In the genomic region with DNA sequence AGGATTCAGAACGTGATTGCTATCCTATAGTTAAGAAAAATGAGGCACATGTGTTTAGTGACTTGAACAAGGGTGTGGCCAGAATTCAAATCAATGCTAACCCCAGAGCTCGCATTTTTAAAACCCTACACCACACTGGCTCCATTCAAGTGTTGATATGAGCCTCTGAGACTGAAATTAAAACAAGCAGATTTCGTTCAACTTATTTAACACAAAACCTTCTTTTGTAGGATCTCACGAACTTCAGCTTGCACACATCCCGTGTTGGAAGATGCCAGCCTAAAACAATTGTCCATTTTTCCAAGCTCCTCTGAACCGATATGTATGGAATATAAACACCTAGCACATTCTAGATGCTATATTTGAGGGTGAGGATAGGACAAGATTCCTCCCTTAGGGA, we compare ENCODE assay signal across 24 cellular contexts.
"Had no signal": no experiment of that assay in that cellular context is flagged by ENCODE, and none has a peak within 500 bp of the region (broad histone marks: within the 10 kb centered on the region; RNA-seq: fewer than 3 reads in every experiment).

No MANE protein-coding gene starts in this region.

- H3K9me3 Mint-ChIP-seq: endodermal cell had no signal

- H3K4me3 Mint-ChIP-seq: dendritic cell treated with granulocyte-macrophage colony-stimulating factor and Interleukin-4, amounts not matched to agents 40 ng/mL and 50 ng/mL, for 4 days; effector memory CD8-positive, alpha-beta T cell; endodermal cell had no signal

- H3K27me3 ChIP-seq: colonic mucosa, foreskin keratinocyte, heart left ventricle, heart right ventricle had no signal

- H3K36me3 ChIP-seq: colonic mucosa, esophagus squamous epithelium, gastrocnemius medialis, gastroesophageal sphincter, heart left ventricle, heart right ventricle had no signal

- ATAC-seq: effector memory CD8-positive, alpha-beta T cell; esophagus mucosa; foreskin keratinocyte; gastrocnemius medialis; gastroesophageal sphincter; heart left ventricle; heart right ventricle had no signal

- H3K4me3 ChIP-seq: colonic mucosa, coronary artery, dorsolateral prefrontal cortex, esophagus squamous epithelium, gastrocnemius medialis, gastroesophageal sphincter, heart left ventricle, heart right ventricle, hepatocyte had no signal

- DNase-seq: colonic mucosa; cortex of kidney; dermis blood vessel endothelial cell; dorsolateral prefrontal cortex; effector CD4-positive, alpha-beta T cell; effector CD8-positive, alpha-beta T cell; effector memory CD4-positive, alpha-beta T cell; effector memory CD8-positive, alpha-beta T cell; endodermal cell; erythroblast; esophagus squamous epithelium; foreskin fibroblast; foreskin keratinocyte; gastrocnemius medialis; glutamatergic neuron; head of caudate nucleus; heart left ventricle; heart right ventricle had no signal

- H3K9me3 ChIP-seq: colonic mucosa, gastrocnemius medialis had no signal

- H3K27ac Mint-ChIP-seq: dendritic cell treated with granulocyte-macrophage colony-stimulating factor and Interleukin-4, amounts not matched to agents 40 ng/mL and 50 ng/mL, for 4 days; effector memory CD8-positive, alpha-beta T cell; endodermal cell had no signal

- H3K27me3 Mint-ChIP-seq: dendritic cell treated with granulocyte-macrophage colony-stimulating factor and Interleukin-4, amounts not matched to agents 40 ng/mL and 50 ng/mL, for 4 days; effector memory CD8-positive, alpha-beta T cell had no signal

- H3K27ac ChIP-seq: colonic mucosa, coronary artery, dorsolateral prefrontal cortex, epithelial cell of prostate, esophagus squamous epithelium, foreskin keratinocyte, gastrocnemius medialis, gastroesophageal sphincter, heart left ventricle, heart right ventricle, hepatocyte had no signal

- H3K4me1 Mint-ChIP-seq: endodermal cell had no signal

- H3K4me1 ChIP-seq: colonic mucosa, esophagus squamous epithelium, foreskin keratinocyte, gastrocnemius medialis, gastroesophageal sphincter, heart left ventricle, heart right ventricle had no signal
